In genomic region chr5:171311698-171312083, GRCh38 we compare ENCODE assay signal across 14 cellular contexts. TPM values are rescaled to one million over a fixed set of nuclear protein-coding genes. Genes with fewer than 3 reads are reported as not detected.
DNase-seq lines count a peak whose midpoint lies in the region; ATAC-seq and TF ChIP-seq lines count a peak whose summit lies in the region.
"Had no signal": no experiment of that assay in that cellular context is flagged by ENCODE, and none has a peak within 500 bp of the region (broad histone marks: within the 10 kb centered on the region; RNA-seq: fewer than 3 reads in every experiment).

No MANE protein-coding gene starts in this region.

- intact Hi-C loops in lower lobe of right lung (cut with DNase I), result no loop called here

- peak overlapping the region; percentile 43 for H3K4me3 Mint-ChIP-seq in T-helper 17 cell

- H3K27me3 Mint-ChIP-seq in T-helper 17 cell, result peaks cover 62% of the 10 kb centered on the region

- no peak overlapping the region for H3K27ac Mint-ChIP-seq in T-helper 17 cell
- H3K27ac Mint-ChIP-seq: stimulated activated naive CD8-positive, alpha-beta T cell treated with anti-CD3 and anti-CD28 coated beads, Interleukin-15, Interleukin-2, amounts not matched to agents 100 ng/mL and 50 ng/mL, for 24 hours had no signal

- ATAC-seq in T-helper 17 cell, result no peak
- ATAC-seq in lower lobe of right lung, result no peak
- no peak for ATAC-seq in thoracic aorta (ENCODE audit: insufficient number of reproducible peaks, low FRiP score, low read depth)
- ATAC-seq in GM21528 (IDR thresholded peaks at IDR 0.05; ENCODE audit: low FRiP score, unreplicated experiment), result no peak

- no peaks in the 10 kb centered on the region for H3K36me3 ChIP-seq in lower lobe of right lung
- H3K36me3 ChIP-seq in thoracic aorta, result no peaks in the 10 kb centered on the region

- H3K9me3 ChIP-seq in T-helper 17 cell (ENCODE audit: control insufficient read depth, low read length, poor library complexity, severe bottlenecking), result no peaks in the 10 kb centered on the region
- H3K9me3 ChIP-seq in lower lobe of right lung, result no peaks in the 10 kb centered on the region
- H3K9me3 ChIP-seq in thoracic aorta, result no peaks in the 10 kb centered on the region

- H3K27me3 ChIP-seq in lower lobe of right lung (ENCODE audit: low read depth), result peaks cover 98% of the 10 kb centered on the region
- peaks cover 16% of the 10 kb centered on the region for H3K27me3 ChIP-seq in thoracic aorta (replicated peaks; ENCODE audit: insufficient read depth)

- peaks cover 11% of the 10 kb centered on the region for H3K36me3 Mint-ChIP-seq in T-helper 17 cell (ENCODE audit: low read depth)

- H3K4me1 Mint-ChIP-seq in T-helper 17 cell, result peaks cover 32% of the 10 kb centered on the region

- H3K27ac ChIP-seq in lower lobe of right lung (no peak overlapping the region), thoracic aorta (no peak overlapping the region)

- H3K4me1 ChIP-seq in lower lobe of right lung (peaks cover 52% of the 10 kb centered on the region), thoracic aorta (ENCODE audit: control insufficient read depth in 1 of 2, low read depth in 2 of 2) (peaks cover 26 to 67% of the 10 kb centered on the region in 2 donors)

- H3K4me3 ChIP-seq in lower lobe of right lung, result peak overlapping the region; percentile 30
- H3K4me3 ChIP-seq in thoracic aorta, result peak overlapping the region; percentile 61

- peak; percentile 31 for DNase-seq in activated effector memory CD4-positive, alpha-beta T cell treated with anti-CD3 and anti-CD28 coated beads, Interleukin-2, amount 50 U/mL, for 16 hours
- no peak for DNase-seq in activated effector memory CD4-positive, alpha-beta T cell treated with Interleukin-2 at 50 U/mL for 16 hours
- DNase-seq in T-helper 17 cell, result no peak
- DNase-seq in lower lobe of right lung, result no peak
- DNase-seq in thoracic aorta (ENCODE audit: low spot score), result no peak
- no peak for DNase-seq in GM19238 (ENCODE audit: insufficient read length, low spot score)
- no peak for DNase-seq in NCI-H446 (lab: John Stamatoyannopoulos, UW)
- DNase-seq: activated CD4-positive, CD25-positive, alpha-beta regulatory T cell treated with anti-CD3 and anti-CD28 coated beads, Interleukin-2, amount 50 U/mL, for 72 hours; activated naive CD4-positive, alpha-beta T cell treated with anti-CD3 and anti-CD28 coated beads, Interleukin-2, amount 50 U/mL, for 16 hours had no signal

- TF ChIP-seq CTCF in lower lobe of right lung (IDR thresholded peaks at IDR 0.05) (no peak), thoracic aorta (IDR thresholded peaks at IDR 0.05) (no peak)

RNA-seq across cellular contexts. Expression of gene TLX3, which starts 2.6 kb away (rescaled TPM):
- total RNA-seq in T-helper 17 cell, result not detected
- not detected for total RNA-seq in lower lobe of right lung
- total RNA-seq in thoracic aorta, result not detected
- total RNA-seq: HT1080, MCF 10A, omental fat pad had no signal
